Comparison of ENCODE assay signal across 11 cellular contexts in the genomic region with DNA sequence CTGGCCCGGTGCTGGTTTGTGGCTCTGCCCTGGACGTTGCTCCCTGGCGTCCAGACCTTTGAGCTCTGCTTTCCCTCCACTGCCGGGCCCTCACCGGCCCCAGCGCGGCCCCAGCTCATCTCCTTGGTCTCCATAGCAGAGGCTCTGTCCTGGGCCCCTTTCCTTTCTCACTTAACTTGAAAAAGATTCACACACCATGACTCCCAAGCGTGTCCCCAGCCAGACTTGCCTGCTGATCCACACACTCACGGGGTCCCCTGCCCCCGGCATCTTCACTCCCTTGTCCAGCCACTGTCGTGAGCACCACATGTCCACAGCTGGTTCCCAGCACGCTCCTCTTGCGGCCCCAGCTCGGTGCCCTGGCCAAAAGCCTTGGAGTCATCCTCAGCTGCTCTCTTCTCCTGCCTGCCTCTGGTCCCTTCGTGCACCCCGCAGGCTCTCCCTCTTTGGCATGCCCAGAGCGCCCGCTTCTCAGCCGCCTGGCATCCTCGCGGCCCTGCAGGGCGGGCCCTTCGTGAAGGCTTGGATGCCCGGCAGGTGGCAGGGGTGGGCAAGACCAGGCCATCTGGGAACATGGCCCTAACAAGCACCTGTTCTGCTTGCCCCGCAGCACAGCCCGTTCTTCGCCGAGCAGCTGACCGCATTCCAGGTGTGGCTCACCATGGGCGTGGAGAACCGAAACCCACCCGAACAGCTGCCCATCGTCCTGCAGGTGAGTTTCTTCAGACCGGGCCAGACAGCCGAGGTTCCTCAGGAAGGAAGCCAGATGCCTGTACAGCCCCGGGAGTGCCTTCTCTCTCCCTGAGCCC.
DNase-seq lines count a peak whose midpoint lies in the region; ATAC-seq, FAIRE-seq and TF ChIP-seq lines count a peak whose summit lies in the region.
"Had no signal": no experiment of that assay in that cellular context is flagged by ENCODE, and none has a peak within 500 bp of the region (broad histone marks: within the 10 kb centered on the region; RNA-seq: fewer than 3 reads in every experiment).

No MANE protein-coding gene starts in this region.

- intact Hi-C loops in activated B cell treated with CpG ODN at 0.5 μM for 24 hours (cut with micrococcal nuclease) (no loop called here), HepG2 (cut with micrococcal nuclease; ENCODE audit: unreplicated experiment) (no loop called here), transverse colon (cut with DNase I; ENCODE audit: low total_unique reads) (no loop called here)

- H3K4me3 Mint-ChIP-seq in activated naive CD4-positive, alpha-beta T cell treated with anti-CD3 and anti-CD28 coated beads, Interleukin-2, amount 50 U/mL, for 24 hours, result no peak overlapping the region
- H3K4me3 Mint-ChIP-seq in activated B cell treated with CpG ODN at 0.5 μM for 24 hours, result no peak overlapping the region

- H3K4me1 Mint-ChIP-seq in activated naive CD4-positive, alpha-beta T cell treated with anti-CD3 and anti-CD28 coated beads, Interleukin-2, amount 50 U/mL, for 24 hours, result peaks cover 56% of the 10 kb centered on the region
- H3K4me1 Mint-ChIP-seq in activated B cell treated with CpG ODN at 0.5 μM for 24 hours, result peaks cover 36% of the 10 kb centered on the region

- in situ Hi-C loops in HepG2 (cut with HindIII; ENCODE audit: extremely low pct_ligation_motif_present, low pct_unique_long_range_greater_than_20kb), result no loop called here
- in situ Hi-C loops in transverse colon (cut with MboI; ENCODE audit: low pct_ligation_motif_present in 1 of 4, low pct_unique_long_range_greater_than_20kb in 1 of 4, low sequenced_read_pairs in 3 of 4), result no loop called here
- in situ Hi-C loops in GM13977 (cut with MboI; ENCODE audit: low pct_unique_long_range_greater_than_20kb, low sequenced_read_pairs, unreplicated experiment), result no loop called here

- no peak for TF ChIP-seq POLR2A in HepG2 (IDR thresholded peaks at IDR 0.05; ENCODE audit: insufficient read depth in 1 of 2, low read depth in 2 of 2, low read length in 2 of 2)
- no peak for TF ChIP-seq POLR2A in transverse colon (IDR thresholded peaks at IDR 0.05)

- H3K27ac ChIP-seq in HepG2 (ENCODE audit: extremely low read length, insufficient read depth, low read length) (no peak overlapping the region), transverse colon (no peak overlapping the region)

- WGBS in HepG2 (ENCODE audit: low lambda C conversion rate), result 92% methylated on average over 35 of the region's 36 CpGs
- 92 to 95% methylated on average over 7 to 35 of the region's 36 CpGs for WGBS in transverse colon (ENCODE audit: low coverage in 1 of 2), 2 donors

- H3K27ac Mint-ChIP-seq in activated naive CD4-positive, alpha-beta T cell treated with anti-CD3 and anti-CD28 coated beads, Interleukin-2, amount 50 U/mL, for 24 hours, result peak overlapping the region; percentile 95
- no peak overlapping the region for H3K27ac Mint-ChIP-seq in activated B cell treated with CpG ODN at 0.5 μM for 24 hours

- TF ChIP-seq EP300 in HepG2 (IDR thresholded peaks at IDR 0.05; ENCODE audit: low read depth in 2 of 2, low read length in 2 of 2), result no peak
- no peak for TF ChIP-seq EP300 in HepG2 (CRISPR knock-in tag; IDR thresholded peaks at IDR 0.05; ENCODE audit: borderline replicate concordance)
- TF ChIP-seq EP300 in transverse colon (IDR thresholded peaks at IDR 0.05; ENCODE audit: low read depth), result no peak

- peaks cover 4% of the 10 kb centered on the region; the same call in 1 of the 2 replicates for H4K20me1 ChIP-seq in HepG2 (ENCODE audit: insufficient read depth, low read length)

- H3K79me2 ChIP-seq in HepG2 (ENCODE audit: insufficient read depth, low read length), result no peaks in the 10 kb centered on the region

- BruUV-seq in HepG2 (replicated peaks; lab: Mats Ljungman, UMichigan), result no TSS peak

- no peak for DNase-seq in activated naive CD4-positive, alpha-beta T cell treated with Interleukin-2 at 50 U/mL for 16 hours
- DNase-seq in activated B cell treated with CpG ODN at 0.5 μM for 24 hours (no peak), HepG2 (ENCODE audit: low spot score) (no peak), transverse colon (peak; percentile 53), GM13977 (ENCODE audit: low spot score) (no peak), occipital lobe (lab: John Stamatoyannopoulos, UW) (no peak)
- DNase-seq: mesenchymal stem cell, NCI-H1092, NCI-H748 treated with DMSO at 0.1 percent for 48 hours had no signal

- peaks cover 20 to 43% of the 10 kb centered on the region in 2 experiments; a peak in 4 of 5 replicates for H3K36me3 ChIP-seq in HepG2 (replicated peaks in 1 of 2; ENCODE audit: control insufficient read depth in 1 of 2, insufficient read depth in 2 of 2, low read length in 2 of 2)
- no peaks in the 10 kb centered on the region for H3K36me3 ChIP-seq in transverse colon

- POLR2A ChIA-PET in activated B cell treated with CpG ODN at 0.5 μM for 24 hours (lab: Charles Lee) (interaction anchor here (0.6 to 1.8 kb wide), 5 partner anchors 11 to 414 kb away, joined by 3 to 16 read pairs (median 4); no protein-coding TSS in a partner anchor), HepG2 (lab: Yijun Ruan, JAX) (no interaction called here)

- no peaks in the 10 kb centered on the region for H3K9me3 Mint-ChIP-seq in activated naive CD4-positive, alpha-beta T cell treated with anti-CD3 and anti-CD28 coated beads, Interleukin-2, amount 50 U/mL, for 24 hours
- H3K9me3 Mint-ChIP-seq in activated B cell treated with CpG ODN at 0.5 μM for 24 hours, result no peaks in the 10 kb centered on the region

- ATAC-seq in activated B cell treated with CpG ODN at 0.5 μM for 24 hours (ENCODE audit: low read depth) (peak; percentile 61), HepG2 (no peak; the same call in 2 of the 3 replicates), HG03439 (IDR thresholded peaks at IDR 0.05; ENCODE audit: unreplicated experiment) (no peak)

- H3K4me1 ChIP-seq in HepG2 (ENCODE audit: insufficient read depth, low read length) (peaks cover 12% of the 10 kb centered on the region), transverse colon (peaks cover 0 to 18% (median 13%) of the 10 kb centered on the region in 4 donors)

- peaks cover 17% of the 10 kb centered on the region for H3K36me3 Mint-ChIP-seq in activated naive CD4-positive, alpha-beta T cell treated with anti-CD3 and anti-CD28 coated beads, Interleukin-2, amount 50 U/mL, for 24 hours
- H3K36me3 Mint-ChIP-seq in activated B cell treated with CpG ODN at 0.5 μM for 24 hours (ENCODE audit: low read depth), result peaks cover 28% of the 10 kb centered on the region

- H2AFZ ChIP-seq in HepG2 (ENCODE audit: low read length), result no peak overlapping the region

- H3K27me3 Mint-ChIP-seq in activated naive CD4-positive, alpha-beta T cell treated with anti-CD3 and anti-CD28 coated beads, Interleukin-2, amount 50 U/mL, for 24 hours, result no peaks in the 10 kb centered on the region
- no peaks in the 10 kb centered on the region for H3K27me3 Mint-ChIP-seq in activated B cell treated with CpG ODN at 0.5 μM for 24 hours

- H3K9ac ChIP-seq in HepG2 (ENCODE audit: insufficient read depth, low read depth, low read length), result no peak overlapping the region

- no peak for TF ChIP-seq CTCF in activated B cell treated with CpG ODN at 0.5 μM for 24 hours (IDR thresholded peaks at IDR 0.05)
- no peak for TF ChIP-seq CTCF in HepG2 (CRISPR knock-in tag; IDR thresholded peaks at IDR 0.05)
- no peak for TF ChIP-seq CTCF in transverse colon (IDR thresholded peaks at IDR 0.05)
- no peak for TF ChIP-seq CTCF in GM13977 (IDR thresholded peaks at IDR 0.05; ENCODE audit: extremely low read depth, insufficient read depth, missing control alignments)

- H3K27me3 ChIP-seq in HepG2 (ENCODE audit: control insufficient read depth in 1 of 2, insufficient read depth in 2 of 2, low read length in 2 of 2) (no peaks in the 10 kb centered on the region), transverse colon (no peaks in the 10 kb centered on the region)

- no peaks in the 10 kb centered on the region for H3K9me3 ChIP-seq in HepG2 (ENCODE audit: low read length)
- H3K9me3 ChIP-seq in transverse colon, result no peaks in the 10 kb centered on the region

- no peak overlapping the region for H3K4me2 ChIP-seq in HepG2 (ENCODE audit: low read depth, low read length)

- no peak for TF ChIP-seq RAD21 in HepG2 (CRISPR knock-in tag; IDR thresholded peaks at IDR 0.05)

- no peak overlapping the region for H3K4me3 ChIP-seq in HepG2 (replicated peaks in 1 of 3; ENCODE audit: insufficient read depth in 1 of 3, low read depth in 2 of 3, low read length in 3 of 3)
- H3K4me3 ChIP-seq in transverse colon, result no peak overlapping the region

- FAIRE-seq in HepG2 (lab: Jason Lieb, UNC), result no peak

- CTCF ChIA-PET in activated B cell treated with CpG ODN at 0.5 μM for 24 hours (lab: Charles Lee) (no interaction called here), HepG2 (lab: Yijun Ruan, JAX; ENCODE audit: low intra/inter-chr PET ratio, low total read pairs) (no interaction called here)

TF ChIP-seq in HepG2, 621 proteins besides CTCF, POLR2A, EP300 and RAD21:
- TF ChIP-seq, protein P1, sequence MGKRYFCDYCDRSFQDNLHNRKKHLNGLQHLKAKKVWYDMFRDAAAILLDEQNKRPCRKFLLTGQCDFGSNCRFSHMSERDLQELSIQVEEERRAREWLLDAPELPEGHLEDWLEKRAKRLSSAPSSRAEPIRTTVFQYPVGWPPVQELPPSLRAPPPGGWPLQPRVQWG (CRISPR knock-in tag; IDR thresholded peaks at IDR 0.05; ENCODE audit: borderline replicate concordance, low read depth), result no peak
- TF ChIP-seq ZNF652 (CRISPR knock-in tag; IDR thresholded peaks at IDR 0.05; ENCODE audit: borderline replicate concordance, low read depth) (no peak), RBM22 (optimal IDR thresholded peaks at IDR 0.05; ENCODE audit: low read length) (peak; percentile 41)
TF ChIP-seq in HepG2: peak in this region for 1.
